9 cellular contexts compared by ENCODE assay signal in the genomic region with DNA sequence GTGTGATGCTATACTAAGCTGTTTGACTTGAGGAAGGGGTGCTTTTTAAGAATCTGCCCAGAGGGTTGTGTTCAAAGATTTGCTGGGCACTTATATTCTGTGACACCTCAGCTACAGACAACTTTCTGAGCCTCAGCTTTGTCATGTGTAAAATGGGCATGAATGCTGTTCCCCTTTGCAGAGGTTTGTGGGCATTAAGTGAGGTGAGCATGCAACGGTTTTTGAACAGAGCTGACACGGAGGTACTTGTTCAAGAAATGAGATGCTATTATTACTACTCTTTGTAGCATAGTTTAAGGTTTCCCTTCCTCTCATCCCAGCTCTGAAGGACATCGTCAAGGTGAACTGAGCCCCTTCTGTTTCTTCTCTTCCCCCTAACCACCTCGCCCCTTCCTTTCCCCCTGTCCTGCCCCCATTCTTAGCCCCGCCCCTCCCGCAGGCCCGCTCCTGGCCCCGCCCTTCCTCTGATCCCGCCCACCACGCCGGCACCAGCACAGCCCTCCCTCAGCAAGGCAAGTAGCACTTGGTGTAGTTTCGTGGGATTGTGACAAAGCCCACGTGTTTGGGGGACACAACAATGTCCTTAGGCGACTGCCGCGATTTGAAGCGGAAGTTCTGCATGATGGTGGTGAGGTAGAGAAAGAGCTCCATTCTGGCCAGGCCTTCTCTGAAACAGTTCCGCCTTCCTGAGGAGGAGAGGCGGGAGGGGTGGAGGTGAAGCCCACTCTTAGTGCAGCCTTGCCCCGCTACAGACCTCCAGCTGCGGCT. TPM values are rescaled to one million over a fixed set of nuclear protein-coding genes. Genes with fewer than 3 reads are reported as not detected.
DNase-seq lines count a peak whose midpoint lies in the region; ATAC-seq and TF ChIP-seq lines count a peak whose summit lies in the region.
"Had no signal": no experiment of that assay in that cellular context is flagged by ENCODE, and none has a peak within 500 bp of the region (broad histone marks: within the 10 kb centered on the region; RNA-seq: fewer than 3 reads in every experiment).

No MANE protein-coding gene starts in this region.

- H3K9me3 ChIP-seq in CD8-positive, alpha-beta T cell (ENCODE audit: low read length): no peaks in the 10 kb centered on the region
- H3K9me3 ChIP-seq: Peyer's patch had no signal

- POLR2A ChIA-PET in CD8-positive, alpha-beta T cell (lab: Charles Lee): no interaction called here

- H3K27me3 Mint-ChIP-seq in CD8-positive, alpha-beta T cell (ENCODE audit: low read depth): peaks cover 19% of the 10 kb centered on the region
- H3K27me3 Mint-ChIP-seq in activated naive CD8-positive, alpha-beta T cell treated with anti-CD3 and anti-CD28 coated beads for 36 hours: peaks cover 17% of the 10 kb centered on the region

- peak overlapping the region; percentile 51 for H3K4me3 ChIP-seq in CD8-positive, alpha-beta T cell (ENCODE audit: low read depth, low read length)
- peak overlapping the region in 4 of 7 experiments; percentile 2 to 24 (median 13) for H3K4me3 ChIP-seq in skin epidermis

- no peak for TF ChIP-seq CTCF in CD8-positive, alpha-beta T cell (IDR thresholded peaks at IDR 0.05)

- intact Hi-C loops in CD8-positive, alpha-beta T cell (cut with DNase I, micrococcal nuclease): no loop called here

- CTCF ChIA-PET in CD8-positive, alpha-beta T cell (lab: Charles Lee): interaction anchor here (0.6 kb wide), 1 partner anchor 141 kb away, joined by 3 read pairs; no protein-coding TSS in a partner anchor

- no peaks in the 10 kb centered on the region for H3K36me3 Mint-ChIP-seq in CD8-positive, alpha-beta T cell
- no peaks in the 10 kb centered on the region for H3K36me3 Mint-ChIP-seq in activated naive CD8-positive, alpha-beta T cell treated with anti-CD3 and anti-CD28 coated beads for 36 hours

- H3K27ac ChIP-seq in CD8-positive, alpha-beta T cell (ENCODE audit: low read depth, low read length): peak overlapping the region; percentile 21
- H3K27ac ChIP-seq in skin epidermis: no peak overlapping the region

- ATAC-seq in CD8-positive, alpha-beta T cell: peak; percentile 82
- no peak for ATAC-seq in HG03095 (IDR thresholded peaks at IDR 0.05; ENCODE audit: unreplicated experiment)

- H3K27me3 ChIP-seq in CD8-positive, alpha-beta T cell (ENCODE audit: insufficient read depth, low read length): no peaks in the 10 kb centered on the region
- H3K27me3 ChIP-seq: Peyer's patch had no signal

- no peaks in the 10 kb centered on the region for H3K36me3 ChIP-seq in CD8-positive, alpha-beta T cell (ENCODE audit: insufficient read depth, low read length)
- H3K36me3 ChIP-seq: Peyer's patch had no signal

- peak overlapping the region; percentile 75 for H3K4me3 Mint-ChIP-seq in CD8-positive, alpha-beta T cell
- H3K4me3 Mint-ChIP-seq in activated naive CD8-positive, alpha-beta T cell treated with anti-CD3 and anti-CD28 coated beads for 36 hours: peak overlapping the region; percentile 47

- peaks cover 11% of the 10 kb centered on the region for H3K4me1 ChIP-seq in CD8-positive, alpha-beta T cell (ENCODE audit: insufficient read depth, low read length)
- H3K4me1 ChIP-seq: Peyer's patch had no signal

- H3K27ac Mint-ChIP-seq in CD8-positive, alpha-beta T cell: peak overlapping the region; percentile 32
- H3K27ac Mint-ChIP-seq in activated naive CD8-positive, alpha-beta T cell treated with anti-CD3 and anti-CD28 coated beads for 36 hours: no peak overlapping the region

- DNase-seq in CD8-positive, alpha-beta T cell: peak; percentile 16 to 71 (median 61)
- DNase-seq in T-helper 22 cell (ENCODE audit: low read depth) (peak; percentile 23), DMS 273 treated with DMSO at 0.1 percent for 48 hours (lab: John Stamatoyannopoulos, UW) (no peak), epidermal melanocyte (ENCODE audit: insufficient read length, low spot score) (no peak), kidney glomerular epithelial cell (lab: John Stamatoyannopoulos, UW) (no peak)
- DNase-seq in activated naive CD8-positive, alpha-beta T cell treated with anti-CD3 and anti-CD28 coated beads for 36 hours: peak; percentile 43

- no peaks in the 10 kb centered on the region for H3K9me3 Mint-ChIP-seq in CD8-positive, alpha-beta T cell
- peaks cover 3% of the 10 kb centered on the region for H3K9me3 Mint-ChIP-seq in activated naive CD8-positive, alpha-beta T cell treated with anti-CD3 and anti-CD28 coated beads for 36 hours

- H3K4me1 Mint-ChIP-seq in CD8-positive, alpha-beta T cell (ENCODE audit: low read depth): peaks cover 16% of the 10 kb centered on the region
- H3K4me1 Mint-ChIP-seq in activated naive CD8-positive, alpha-beta T cell treated with anti-CD3 and anti-CD28 coated beads for 36 hours: peaks cover 6% of the 10 kb centered on the region

RNA-seq across cellular contexts. Expression of a gene that starts 26.1 kb away (rescaled TPM):
- not detected for total RNA-seq in CD8-positive, alpha-beta T cell
- not detected for total RNA-seq in activated naive CD8-positive, alpha-beta T cell treated with anti-CD3 and anti-CD28 coated beads for 36 hours
- total RNA-seq: Peyer's patch had no signal

RNA-seq across cellular contexts. Expression of a gene that starts 57.9 kb away (rescaled TPM):
- total RNA-seq in CD8-positive, alpha-beta T cell: not detected
- under 1 TPM in 1 of 2 experiments, not detected in 1; 0.27 TPM for total RNA-seq in activated naive CD8-positive, alpha-beta T cell treated with anti-CD3 and anti-CD28 coated beads for 36 hours
- total RNA-seq: Peyer's patch had no signal

Comparison
In these comparisons a context has a peak if more than half of its experiments do, and no peak if none do; other contexts are left out.
1. DNase-seq: peak in CD8-positive, alpha-beta T cell (7 of 7), T-helper 22 cell (single experiment) and activated naive CD8-positive, alpha-beta T cell treated with anti-CD3 and anti-CD28 coated beads for 36 hours (single experiment); none in DMS 273 treated with DMSO at 0.1 percent for 48 hours (single experiment), epidermal melanocyte (single experiment) and kidney glomerular epithelial cell (single experiment).